10 cellular contexts compared by ENCODE assay signal in the genomic region with DNA sequence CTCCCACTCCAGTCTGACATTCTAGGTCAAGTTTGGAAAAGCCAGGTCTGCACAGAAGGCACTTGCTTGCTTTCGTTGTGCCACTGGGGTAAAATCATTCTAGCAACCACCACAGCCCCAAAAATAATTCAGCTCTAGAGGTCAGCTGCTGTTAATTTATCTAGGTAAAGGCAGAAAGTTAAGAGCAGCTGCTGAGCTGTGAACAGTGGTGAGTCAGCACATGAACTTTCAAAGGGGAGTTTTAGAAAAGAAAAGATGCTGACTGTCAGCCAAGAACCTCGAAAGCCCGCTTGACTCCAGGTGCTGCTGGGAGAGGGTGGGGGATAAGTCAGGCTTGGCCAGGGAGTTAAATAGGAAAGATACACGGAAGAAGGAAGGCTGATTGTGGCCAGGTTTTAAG. TPM values are rescaled to one million over a fixed set of nuclear protein-coding genes. Genes with fewer than 3 reads are reported as not detected.
DNase-seq lines count a peak whose midpoint lies in the region; ATAC-seq and TF ChIP-seq lines count a peak whose summit lies in the region.
"Had no signal": no experiment of that assay in that cellular context is flagged by ENCODE, and none has a peak within 500 bp of the region (broad histone marks: within the 10 kb centered on the region; RNA-seq: fewer than 3 reads in every experiment).

No MANE protein-coding gene starts in this region.

- H3K27me3 ChIP-seq in neural progenitor cell, result no peaks in the 10 kb centered on the region
- no peaks in the 10 kb centered on the region for H3K27me3 ChIP-seq in esophagus muscularis mucosa

- no peaks in the 10 kb centered on the region for H3K9me3 Mint-ChIP-seq in neural progenitor cell

- peak; percentile 57 to 69 for ATAC-seq in activated CD4-positive, CD25-positive, alpha-beta regulatory T cell treated with anti-CD3 and anti-CD28 coated beads, Interleukin-2, amount 50 U/mL, for 24 hours
- ATAC-seq in HG02571 (IDR thresholded peaks at IDR 0.05; ENCODE audit: unreplicated experiment) (peak; percentile 59), GM18861 (IDR thresholded peaks at IDR 0.05; ENCODE audit: unreplicated experiment) (no peak)

- peak overlapping the region; percentile 30 for H3K27ac Mint-ChIP-seq in neural progenitor cell

- no peak for TF ChIP-seq EP300 in esophagus muscularis mucosa (IDR thresholded peaks at IDR 0.05)

- TF ChIP-seq CTCF in neural progenitor cell (IDR thresholded peaks at IDR 0.05) (no peak), esophagus muscularis mucosa (IDR thresholded peaks at IDR 0.05) (no peak)

- H3K4me1 ChIP-seq in neural progenitor cell, result peaks cover 12% of the 10 kb centered on the region
- H3K4me1 ChIP-seq in esophagus muscularis mucosa, result peaks cover 0 to 11% (median 6%) of the 10 kb centered on the region in 4 donors

- H3K36me3 ChIP-seq in neural progenitor cell, result no peaks in the 10 kb centered on the region
- no peaks in the 10 kb centered on the region for H3K36me3 ChIP-seq in esophagus muscularis mucosa

- no peak overlapping the region for H2AFZ ChIP-seq in neural progenitor cell (replicated peaks)

- DNase-seq in activated CD4-positive, CD25-positive, alpha-beta regulatory T cell (lab: John Stamatoyannopoulos, UW), result no peak
- DNase-seq in SW480 (ENCODE audit: low spot score) (peak; percentile 35), neural progenitor cell (ENCODE audit: low spot score) (no peak), esophagus muscularis mucosa (ENCODE audit: extremely low spot score) (no peak), cerebellar nuclear complex (lab: John Stamatoyannopoulos, UW) (no peak)
- DNase-seq: activated gamma-delta T cell had no signal

- H3K4me3 ChIP-seq in neural progenitor cell, result no peak overlapping the region
- H3K4me3 ChIP-seq in esophagus muscularis mucosa, result no peak overlapping the region

- TF ChIP-seq POLR2A in esophagus muscularis mucosa (IDR thresholded peaks at IDR 0.05; ENCODE audit: low read depth), result no peak

- H3F3A ChIP-seq in neural progenitor cell (ENCODE audit: low read depth), result peaks cover 7% of the 10 kb centered on the region

- intact Hi-C loops in esophagus muscularis mucosa (cut with DNase I), result no loop called here

- H3K9ac ChIP-seq in neural progenitor cell, result no peak overlapping the region

- H3K27ac ChIP-seq in neural progenitor cell, result no peak overlapping the region
- no peak overlapping the region for H3K27ac ChIP-seq in esophagus muscularis mucosa (replicated peaks in 1 of 4)

- peaks cover 29% of the 10 kb centered on the region for H3K4me1 Mint-ChIP-seq in neural progenitor cell

- no peaks in the 10 kb centered on the region for H3K36me3 Mint-ChIP-seq in neural progenitor cell

- H3K4me2 ChIP-seq in neural progenitor cell, result no peak overlapping the region

- no peak overlapping the region for H3K4me3 Mint-ChIP-seq in neural progenitor cell

- H3K79me2 ChIP-seq in neural progenitor cell (ENCODE audit: low read depth), result no peaks in the 10 kb centered on the region

- peaks cover 7% of the 10 kb centered on the region for H3K27me3 Mint-ChIP-seq in neural progenitor cell (ENCODE audit: insufficient read depth, low read depth)

- no peaks in the 10 kb centered on the region for H4K20me1 ChIP-seq in neural progenitor cell (ENCODE audit: low read depth)

- WGBS in esophagus muscularis mucosa, result 33% methylated on average over 4 of the region's 4 CpGs

- H3K9me3 ChIP-seq in neural progenitor cell (ENCODE audit: low read depth) (no peaks in the 10 kb centered on the region), esophagus muscularis mucosa (no peaks in the 10 kb centered on the region)

RNA-seq across cellular contexts. Expression of gene CCDC197, which starts 12.7 kb away (rescaled TPM):
- not detected in 2 replicates for total RNA-seq in neural progenitor cell (ENCODE audit: low replicate concordance)
- not detected for total RNA-seq in esophagus muscularis mucosa
- total RNA-seq: H1 had no signal

RNA-seq across cellular contexts. Expression of gene OTUB2, which starts 16.4 kb away (rescaled TPM):
- total RNA-seq in neural progenitor cell (ENCODE audit: low replicate concordance), result 6.8 and 9.6 TPM in 2 replicates
- under 1 TPM in 3 of 4 donors, not detected in 1; 0.42 to 0.63 (median 0.52) TPM for total RNA-seq in esophagus muscularis mucosa

RNA-seq across cellular contexts. Expression of gene ASB2, which starts 33.4 kb away (rescaled TPM):
- total RNA-seq in neural progenitor cell (ENCODE audit: low replicate concordance), result 0.62 TPM in 1 of 2 replicates, not detected in the other
- 100 to 1,000 TPM in 3 of 4 donors, 10 to 100 TPM in 1; 53.5 to 164 (median 105) TPM for total RNA-seq in esophagus muscularis mucosa

Comparison
In these comparisons a context has a peak if more than half of its experiments do, and no peak if none do; other contexts are left out.
1. RNA of gene ASB2, which starts 33.4 kb away (total RNA-seq): 53.5 to 164 TPM in esophagus muscularis mucosa; 0.62 TPM in neural progenitor cell; every median in the first group is over 10 times any median in the second.